ENCODE assay signal across 11 cellular contexts in genomic region chr1:111594128-111594693, GRCh38. TPM values are rescaled to one million over a fixed set of nuclear protein-coding genes. Genes with fewer than 3 reads are reported as not detected.
DNase-seq lines count a peak whose midpoint lies in the region; ATAC-seq and TF ChIP-seq lines count a peak whose summit lies in the region.
"Had no signal": no experiment of that assay in that cellular context is flagged by ENCODE, and none has a peak within 500 bp of the region (broad histone marks: within the 10 kb centered on the region; RNA-seq: fewer than 3 reads in every experiment).

No MANE protein-coding gene starts in this region.

- 0 out of 2 replicates have a peak overlapping the region, but pooled peaks have one; percentile 48 for H3K4me2 ChIP-seq in OCI-LY1 (ENCODE audit: low read length)

- no peak for ATAC-seq in GM19351 (IDR thresholded peaks at IDR 0.05; ENCODE audit: unreplicated experiment)
- no peak for ATAC-seq in GM18909 (IDR thresholded peaks at IDR 0.05; ENCODE audit: poor library complexity, unreplicated experiment)

- no peak for DNase-seq in CD8-positive, alpha-beta memory T cell
- DNase-seq in effector memory CD4-positive, alpha-beta T cell: no peak
- no peak for DNase-seq in sigmoid colon
- no peak for DNase-seq in amniotic stem cell (lab: John Stamatoyannopoulos, UW)
- no peak for DNase-seq in NCI-H226
- DNase-seq: glutamatergic neuron, NCI-H2227 treated with DMSO at 0.1 percent for 48 hours, SHP77 treated with DMSO at 0.1 percent for 48 hours had no signal

- H3K27ac ChIP-seq in CD8-positive, alpha-beta memory T cell (ENCODE audit: low read depth, low read length): peak overlapping the region; percentile 38
- H3K27ac ChIP-seq in OCI-LY1 (ENCODE audit: low read depth, low read length, poor library complexity, severe bottlenecking): no peak overlapping the region
- H3K27ac ChIP-seq in effector memory CD4-positive, alpha-beta T cell (ENCODE audit: insufficient read depth, low read length, poor library complexity, severe bottlenecking): peak overlapping the region; percentile 54
- H3K27ac ChIP-seq in sigmoid colon: peak overlapping the region; percentile 74 to 88 (median 84)

- peak overlapping the region; percentile 13 for H3K4me3 ChIP-seq in CD8-positive, alpha-beta memory T cell (ENCODE audit: low read length)
- H3K4me3 ChIP-seq in OCI-LY1 (ENCODE audit: low read depth, low read length, poor library complexity, severe bottlenecking) (no peak overlapping the region), sigmoid colon (no peak overlapping the region)
- H3K4me3 ChIP-seq in effector memory CD4-positive, alpha-beta T cell (ENCODE audit: insufficient read depth, low read depth, low read length, poor library complexity, severe bottlenecking): no peak overlapping the region

- no peaks in the 10 kb centered on the region for H3K9me2 ChIP-seq in OCI-LY1 (ENCODE audit: low read depth, low read length)

- H3K27me3 ChIP-seq in CD8-positive, alpha-beta memory T cell (ENCODE audit: insufficient read depth, low read length, poor library complexity, severe bottlenecking): no peaks in the 10 kb centered on the region
- no peaks in the 10 kb centered on the region for H3K27me3 ChIP-seq in OCI-LY1 (ENCODE audit: insufficient read depth, low read length)
- H3K27me3 ChIP-seq in effector memory CD4-positive, alpha-beta T cell (replicated peaks; ENCODE audit: control insufficient read depth, insufficient read depth, low read length, poor library complexity, severe bottlenecking): no peaks in the 10 kb centered on the region
- H3K27me3 ChIP-seq in sigmoid colon: no peaks in the 10 kb centered on the region

- TF ChIP-seq CTCF in OCI-LY1 (IDR thresholded peaks at IDR 0.05; ENCODE audit: low read length) (no peak), sigmoid colon (IDR thresholded peaks at IDR 0.05) (no peak)

- CTCF ChIA-PET in CD8-positive, alpha-beta memory T cell (lab: Charles Lee): interaction anchor here (1.2 to 4.6 kb wide), 6 partner anchors 22 to 161 kb away, joined by 4 to 42 read pairs (median 12); partner anchors contain the start of gene RAP1A

- H3K27ac Mint-ChIP-seq in CD8-positive, alpha-beta memory T cell: peak overlapping the region; percentile 84 to 97 (median 91)

- H3K36me3 ChIP-seq in CD8-positive, alpha-beta memory T cell (ENCODE audit: insufficient read depth, low read length): no peaks in the 10 kb centered on the region
- H3K36me3 ChIP-seq in OCI-LY1 (ENCODE audit: insufficient read depth, low read length) (no peaks in the 10 kb centered on the region), sigmoid colon (no peaks in the 10 kb centered on the region)
- H3K36me3 ChIP-seq in effector memory CD4-positive, alpha-beta T cell (ENCODE audit: control insufficient read depth, insufficient read depth, low read length): no peaks in the 10 kb centered on the region

- peaks cover 73% of the 10 kb centered on the region for H3K4me1 ChIP-seq in CD8-positive, alpha-beta memory T cell (ENCODE audit: insufficient read depth, low read length)
- H3K4me1 ChIP-seq in OCI-LY1 (ENCODE audit: insufficient read depth, low read length, severe bottlenecking) (peaks cover 45% of the 10 kb centered on the region), sigmoid colon (peaks cover 0 to 78% (median 74%) of the 10 kb centered on the region in 4 donors)
- H3K4me1 ChIP-seq in effector memory CD4-positive, alpha-beta T cell (ENCODE audit: control insufficient read depth, insufficient read depth, low read length, poor library complexity, severe bottlenecking): peaks cover 60% of the 10 kb centered on the region

- no peak for TF ChIP-seq EP300 in sigmoid colon (IDR thresholded peaks at IDR 0.05)

- no peak overlapping the region for H3K9ac ChIP-seq in OCI-LY1 (ENCODE audit: low read length)

- no peaks in the 10 kb centered on the region for H3K9me3 ChIP-seq in CD8-positive, alpha-beta memory T cell (ENCODE audit: low read length)
- H3K9me3 ChIP-seq in OCI-LY1 (ENCODE audit: low read length) (no peaks in the 10 kb centered on the region), sigmoid colon (no peaks in the 10 kb centered on the region)
- no peaks in the 10 kb centered on the region for H3K9me3 ChIP-seq in effector memory CD4-positive, alpha-beta T cell (ENCODE audit: control insufficient read depth, low read length)

- POLR2A ChIA-PET in CD8-positive, alpha-beta memory T cell (lab: Charles Lee): interaction anchor here (2.0 kb wide), 1 partner anchor 12 kb away, joined by 22 read pairs; no protein-coding TSS in a partner anchor

- no peaks in the 10 kb centered on the region for H3K9me3 Mint-ChIP-seq in CD8-positive, alpha-beta memory T cell

- no peak overlapping the region for H2AFZ ChIP-seq in OCI-LY1 (ENCODE audit: low read length)

- no peak for TF ChIP-seq POLR2A in sigmoid colon (IDR thresholded peaks at IDR 0.05)

- H3K79me2 ChIP-seq in OCI-LY1 (ENCODE audit: insufficient read depth, low read length): no peaks in the 10 kb centered on the region

- no peaks in the 10 kb centered on the region for H3K27me3 Mint-ChIP-seq in CD8-positive, alpha-beta memory T cell

- H3K4me1 Mint-ChIP-seq in CD8-positive, alpha-beta memory T cell: peaks cover 70 to 84% (median 76%) of the 10 kb centered on the region in 3 donors

- no peaks in the 10 kb centered on the region for H3F3A ChIP-seq in OCI-LY1 (ENCODE audit: insufficient read depth, low read length)

- H3K36me3 Mint-ChIP-seq in CD8-positive, alpha-beta memory T cell: peaks cover 0 to 3% (median 0%) of the 10 kb centered on the region in 3 donors

- no peaks in the 10 kb centered on the region for H4K20me1 ChIP-seq in OCI-LY1 (ENCODE audit: insufficient read depth, low read length)

- H3K4me3 Mint-ChIP-seq in CD8-positive, alpha-beta memory T cell: peak overlapping the region in 6 of 7 donors; percentile 11 to 86 (median 60)

- intact Hi-C loops in sigmoid colon (cut with DNase I): no loop called here

- 68 to 80% methylated on average over 6 of the region's 6 CpGs for WGBS in sigmoid colon, 2 donors

RNA-seq across cellular contexts. Expression of gene RAP1A, which starts 25.4 kb away (rescaled TPM):
- total RNA-seq in CD8-positive, alpha-beta memory T cell: 100 to 1,000 TPM; 252 to 256 TPM
- polyA plus RNA-seq in CD8-positive, alpha-beta memory T cell: 60.8 TPM
- 100 to 1,000 TPM; 213 to 381 (median 301) TPM for total RNA-seq in sigmoid colon
- polyA plus RNA-seq in sigmoid colon: 100 to 1,000 TPM in 2 of 3 donors, 10 to 100 TPM in 1; 87.5 to 205 (median 178) TPM
